ENCODE assay signal across 8 cellular contexts in the genomic region with DNA sequence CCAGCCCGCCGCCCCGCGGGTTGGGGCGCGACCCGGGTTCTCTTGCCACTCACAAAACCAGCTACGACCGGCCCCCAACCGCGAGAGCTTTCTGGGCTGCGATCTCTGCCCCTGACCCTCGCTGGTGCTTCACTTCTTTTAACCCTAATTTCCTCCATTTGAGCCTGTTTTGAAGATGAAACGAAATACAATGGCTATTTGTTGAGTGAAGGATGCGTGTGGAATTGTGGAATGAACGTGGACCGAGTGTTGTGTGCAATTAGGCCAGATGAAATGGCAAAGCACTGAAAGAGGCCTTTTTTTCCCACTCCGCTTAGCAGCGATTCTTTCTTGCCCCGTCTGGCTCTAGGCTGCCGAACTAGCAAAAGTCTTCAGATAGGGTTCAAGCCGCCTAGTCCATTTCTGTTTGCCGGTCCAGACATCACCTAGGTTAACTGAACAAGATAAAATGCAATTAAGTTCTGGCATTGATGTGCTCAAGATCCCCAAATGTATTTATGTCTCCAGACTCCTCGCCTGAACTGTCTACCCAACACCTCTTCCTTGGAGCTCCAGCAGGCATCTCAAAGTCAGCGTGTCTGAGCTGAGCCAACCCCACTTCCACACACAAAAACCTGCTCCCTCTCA. TPM values are rescaled to one million over a fixed set of nuclear protein-coding genes. Genes with fewer than 3 reads are reported as not detected.
DNase-seq lines count a peak whose midpoint lies in the region; ATAC-seq and TF ChIP-seq lines count a peak whose summit lies in the region.

No MANE protein-coding gene starts in this region.

- H3K4me1 ChIP-seq in HUES48 (ENCODE audit: control insufficient read depth, insufficient read depth, low read length) (peaks cover 18% of the 10 kb centered on the region), body of pancreas (peaks cover 22% of the 10 kb centered on the region), liver (ENCODE audit: control insufficient read depth in 4 of 4, insufficient read depth in 4 of 4, low read length in 3 of 4) (peaks cover 6 to 18% (median 11%) of the 10 kb centered on the region in 4 donors), suprapubic skin (peaks cover 54% of the 10 kb centered on the region)

- H3K9me3 ChIP-seq in AG04450 (ENCODE audit: control insufficient read depth, insufficient read depth, low read length) (no peaks in the 10 kb centered on the region; the same call in 1 of the 2 replicates), HUES48 (ENCODE audit: control insufficient read depth, insufficient read depth, low read length) (no peaks in the 10 kb centered on the region), body of pancreas (no peaks in the 10 kb centered on the region), liver (ENCODE audit: control insufficient read depth in 4 of 4, low read length in 3 of 4) (no peaks in the 10 kb centered on the region), suprapubic skin (no peaks in the 10 kb centered on the region)

- CTCF ChIA-PET in AG04450 (lab: Charles Lee): no interaction called here

- no peak for TF ChIP-seq EP300 in suprapubic skin (IDR thresholded peaks at IDR 0.05)

- POLR2A ChIA-PET in AG04450 (lab: Yijun Ruan, JAX): interaction anchor here (0.6 kb wide), 1 partner anchor 31 kb away, joined by 3 read pairs; no protein-coding TSS in a partner anchor

- H3K27ac ChIP-seq in AG04450 (ENCODE audit: low read depth, low read length) (peak overlapping the region; percentile 21), HUES48 (ENCODE audit: low read depth, low read length) (no peak overlapping the region), body of pancreas (peak overlapping the region; percentile 77 to 92 (median 90)), liver (ENCODE audit: low read depth in 1 of 2, low read length in 2 of 2) (peak overlapping the region; percentile 55 to 69), suprapubic skin (peak overlapping the region; percentile 88)

- peak; percentile 19 for ATAC-seq in body of pancreas

- H3K27me3 ChIP-seq in AG04450 (ENCODE audit: control insufficient read depth, insufficient read depth, low read length): no peaks in the 10 kb centered on the region
- 0 out of 2 replicates have a peak, but pooled peaks cover 2% of the 10 kb centered on the region for H3K27me3 ChIP-seq in HUES48 (ENCODE audit: control insufficient read depth, insufficient read depth, low read length)
- H3K27me3 ChIP-seq in body of pancreas: no peaks in the 10 kb centered on the region
- no peaks in the 10 kb centered on the region for H3K27me3 ChIP-seq in liver (ENCODE audit: control insufficient read depth in 4 of 4, insufficient read depth in 4 of 4, low read length in 3 of 4)
- no peaks in the 10 kb centered on the region for H3K27me3 ChIP-seq in suprapubic skin

- DNase-seq in AG04450 (ENCODE audit: low read depth, low spot score): no peak
- DNase-seq in body of pancreas: no peak
- DNase-seq in suprapubic skin (ENCODE audit: low spot score in 2 of 2): no peak
- DNase-seq in OCI-M2 (lab: John Stamatoyannopoulos, UW; ENCODE audit: unreplicated experiment): no peak
- no peak for DNase-seq in SW 1271 (lab: John Stamatoyannopoulos, UW)
- DNase-seq in stimulated activated CD4-positive, alpha-beta T cell treated with anti-CD3 and anti-CD28 coated beads, Interleukin-4, amount 100 ng/mL, for 24 hours: no peak

- TF ChIP-seq POLR2A in body of pancreas (IDR thresholded peaks at IDR 0.05): no peak
- TF ChIP-seq POLR2A in suprapubic skin (IDR thresholded peaks at IDR 0.05): no peak

- H3K36me3 ChIP-seq in HUES48 (ENCODE audit: control insufficient read depth, insufficient read depth, low read length) (0 out of 2 replicates have a peak, but pooled peaks cover 14% of the 10 kb centered on the region), body of pancreas (replicated peaks in 1 of 2; ENCODE audit: insufficient read depth in 1 of 2, low read depth in 2 of 2) (no peaks in the 10 kb centered on the region), liver (ENCODE audit: control insufficient read depth in 4 of 4, insufficient read depth in 3 of 4, low read depth in 1 of 4, low read length in 3 of 4) (peaks cover 0 to 3% (median 0%) of the 10 kb centered on the region in 4 donors), suprapubic skin (no peaks in the 10 kb centered on the region)

- WGBS in body of pancreas, 2 donors: 9 to 27% methylated on average over 13 to 25 of the region's 25 CpGs
- WGBS in liver: 21% methylated on average over 25 of the region's 25 CpGs
- WGBS in suprapubic skin: 9% methylated on average over 23 of the region's 25 CpGs

- TF ChIP-seq RAD21 in liver (IDR thresholded peaks at IDR 0.05): no peak

- H3K4me3 ChIP-seq in AG04450 (ENCODE audit: low read depth, low read length) (peak overlapping the region; percentile 61), HUES48 (ENCODE audit: low read depth, low read length) (peak overlapping the region; percentile 73), body of pancreas (peak overlapping the region in 1 of 2 donors; percentile 99), liver (ENCODE audit: low read depth in 1 of 3, low read length in 3 of 3) (peak overlapping the region; percentile 11 to 96 (median 39)), suprapubic skin (peak overlapping the region; percentile 100)

- no peak for TF ChIP-seq CTCF in AG04450 (IDR thresholded peaks at IDR 0.05; ENCODE audit: low read depth, low read length)
- TF ChIP-seq CTCF in body of pancreas (IDR thresholded peaks at IDR 0.05): no peak
- TF ChIP-seq CTCF in liver (IDR thresholded peaks at IDR 0.05; ENCODE audit: low read depth, low read length, missing input control): no peak
- no peak for TF ChIP-seq CTCF in suprapubic skin (IDR thresholded peaks at IDR 0.05)

- no peak overlapping the region; the same call in 1 of the 2 replicates for H3K9ac ChIP-seq in HUES48 (ENCODE audit: low read depth, low read length)
- peak overlapping the region in 1 of 2 donors; percentile 72 for H3K9ac ChIP-seq in liver (ENCODE audit: low read depth in 1 of 2, low read length in 2 of 2)

- intact Hi-C loops in body of pancreas (cut with DNase I): no loop called here

TF ChIP-seq in liver, 16 proteins besides CTCF, POLR2A, EP300 and RAD21:
- TF ChIP-seq HNF4G (IDR thresholded peaks at IDR 0.05) (no peak), TAF1 (conservative IDR thresholded peaks at IDR 0.05) (no peak), FOXA2 (IDR thresholded peaks at IDR 0.05) (no peak), FOXA1 (IDR thresholded peaks at IDR 0.05) (no peak), NR2F2 (IDR thresholded peaks at IDR 0.05) (no peak), YY1 (IDR thresholded peaks at IDR 0.05) (no peak), EGR1 (IDR thresholded peaks at IDR 0.05; ENCODE audit: low read depth in 2 of 2) (no peak)

RNA-seq across cellular contexts. Expression of a gene that starts 0.4 kb away (rescaled TPM):
- polyA plus RNA-seq in AG04450 (2011; rRNA removed): 36.8 and 37.2 TPM in 2 replicates
- 33.8 and 40.5 TPM in 2 replicates for polyA minus RNA-seq in AG04450 (2011; rRNA and poly(A)+ RNA removed)
- total RNA-seq in body of pancreas: 10 to 100 TPM; 28.7 to 31.4 TPM
- 10 to 100 TPM in 1 of 2 donors, 1 to 10 TPM in 1; 9.1 to 12.6 TPM for total RNA-seq in liver
- polyA plus RNA-seq in liver: 10 to 100 TPM in 1 of 2 donors, 1 to 10 TPM in 1; 7.5 to 10.8 TPM
- 10 to 100 TPM; 41.5 to 54.9 (median 46.0) TPM for total RNA-seq in suprapubic skin

RNA-seq across cellular contexts. Expression of a gene that starts 44.0 kb away (rescaled TPM):
- polyA plus RNA-seq in AG04450 (2011; rRNA removed) (109 and 128 TPM in 2 replicates), liver (10 to 100 TPM in 1 of 2 donors, 1 to 10 TPM in 1; 8.4 to 16.0 TPM)
- polyA minus RNA-seq in AG04450 (2011; rRNA and poly(A)+ RNA removed): 141 and 196 TPM in 2 replicates
- total RNA-seq in body of pancreas (100 to 1,000 TPM in 1 of 2 donors, 10 to 100 TPM in 1; 63.3 to 172 TPM), liver (10 to 100 TPM; 11.4 to 27.4 TPM), suprapubic skin (100 to 1,000 TPM; 112 to 246 (median 160) TPM)
